8 cellular contexts compared by ENCODE assay signal in the genomic region with DNA sequence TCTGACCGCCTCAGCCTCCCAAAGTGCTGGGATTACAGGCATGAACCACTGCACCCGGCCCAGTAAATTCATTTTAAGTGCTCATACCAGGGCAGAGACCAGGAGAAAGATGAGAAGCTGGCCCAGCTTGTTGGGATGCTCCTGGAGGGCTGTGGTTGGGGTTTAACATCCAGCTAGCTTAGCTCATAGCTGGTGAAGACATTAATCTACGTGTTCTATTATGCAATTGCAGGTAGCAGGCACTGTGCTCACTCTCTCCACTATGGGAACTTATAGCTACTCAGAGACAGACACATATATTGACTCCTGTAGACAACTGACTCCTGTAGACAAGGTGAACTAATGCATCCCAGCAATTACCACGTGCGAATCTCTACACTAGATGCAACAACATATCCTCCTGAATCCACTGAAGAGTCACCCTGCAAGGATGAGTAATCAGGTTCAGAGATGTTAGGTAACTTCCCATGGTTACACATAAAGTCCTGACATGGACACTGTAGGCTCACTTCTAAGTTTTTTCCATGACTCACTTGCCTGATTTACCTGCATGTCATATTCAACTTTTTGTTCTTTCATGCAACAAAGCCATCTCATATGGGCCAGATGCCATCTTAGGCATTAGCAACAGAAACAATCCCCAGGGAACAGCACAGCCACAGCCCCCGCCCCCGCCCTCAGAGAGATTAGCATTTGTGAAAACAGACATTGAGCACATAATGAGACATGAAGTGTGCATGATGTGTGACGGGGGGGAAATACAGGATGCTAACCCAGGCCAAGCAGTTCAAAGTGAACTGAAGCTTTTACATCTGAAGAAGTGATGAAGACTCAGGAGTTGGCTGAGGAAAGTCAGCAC. TPM values are rescaled to one million over a fixed set of nuclear protein-coding genes. Genes with fewer than 3 reads are reported as not detected.
A peak's percentile ranks its signal among the peaks of the same experiment; 100 is the strongest.
DNase-seq lines count a peak whose midpoint lies in the region; ATAC-seq, FAIRE-seq and TF ChIP-seq lines count a peak whose summit lies in the region.

No MANE protein-coding gene starts in this region.

- FAIRE-seq in GM12892 (lab: Jason Lieb, UNC) (peak; percentile 88), RCC 7860 (lab: Jason Lieb, UNC) (peak; percentile 79)

- DNase-seq in GM12892 (ENCODE audit: insufficient read length) (peak; percentile 19), RCC 7860 (ENCODE audit: low spot score) (peak; percentile 90), foreskin keratinocyte (peak; percentile 99 to 100), amniotic stem cell (lab: John Stamatoyannopoulos, UW) (no peak), C1 segment of cervical spinal cord (lab: John Stamatoyannopoulos, UW) (no peak), amygdala (lab: John Stamatoyannopoulos, UW) (no peak), UCSD-AML1 (lab: John Stamatoyannopoulos, UW; ENCODE audit: unreplicated experiment) (no peak)

- no peaks in the 10 kb centered on the region for H3K27me3 ChIP-seq in foreskin keratinocyte

- H3K4me1 ChIP-seq in foreskin keratinocyte: peaks cover 13% of the 10 kb centered on the region

- ATAC-seq in HG02588 (IDR thresholded peaks at IDR 0.05; ENCODE audit: unreplicated experiment) (peak; percentile 55), foreskin keratinocyte (peak; percentile 97)

- peak; percentile 34 for TF ChIP-seq CTCF in foreskin keratinocyte (conservative IDR thresholded peaks at IDR 0.05)

- peak overlapping the region; percentile 90 for H3K27ac ChIP-seq in foreskin keratinocyte

- TF ChIP-seq POLR2A in GM12892 (IDR thresholded peaks at IDR 0.05; ENCODE audit: low read depth, low read length): no peak

RNA-seq across cellular contexts. Expression of a gene that starts 37.2 kb away (rescaled TPM):
- 13.4 TPM for polyA plus RNA-seq in GM12892 (2012; ENCODE audit: missing spikeins)
- total RNA-seq in foreskin keratinocyte: 42.7 and 49.7 TPM in 2 replicates
- polyA plus RNA-seq in foreskin keratinocyte: 12.1 and 17.0 TPM in 2 replicates

Comparison
In these comparisons a context has a peak if more than half of its experiments do, and no peak if none do; other contexts are left out.
1. DNase-seq: peak in GM12892 (single experiment), RCC 7860 (single experiment) and foreskin keratinocyte (2 of 2); none in amniotic stem cell (single experiment), C1 segment of cervical spinal cord (0 of 14), amygdala (0 of 56) and UCSD-AML1 (single experiment).